ENCODE assay signal across 9 cellular contexts in the genomic region with DNA sequence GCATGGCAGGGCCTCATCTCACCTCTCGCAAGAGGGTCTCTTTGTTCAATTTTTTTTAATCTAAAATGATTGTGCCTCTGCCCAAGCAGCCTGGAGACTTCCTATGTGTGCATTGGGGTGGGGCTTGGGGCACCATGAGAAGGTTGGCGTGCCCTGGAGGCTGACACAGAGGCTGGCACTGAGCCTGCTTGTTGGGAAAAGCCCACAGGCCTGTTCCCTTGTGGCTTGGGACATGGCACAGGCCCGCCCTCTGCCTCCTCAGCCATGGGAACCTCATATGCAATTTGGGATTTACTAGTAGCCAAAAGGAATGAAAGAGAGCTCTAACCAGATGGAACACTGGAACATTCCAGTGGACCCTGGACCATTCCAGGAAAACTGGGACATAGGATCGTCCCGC. TPM values are rescaled to one million over a fixed set of nuclear protein-coding genes. Genes with fewer than 3 reads are reported as not detected.
DNase-seq lines count a peak whose midpoint lies in the region; ATAC-seq and TF ChIP-seq lines count a peak whose summit lies in the region.
"Had no signal": no experiment of that assay in that cellular context is flagged by ENCODE, and none has a peak within 500 bp of the region (broad histone marks: within the 10 kb centered on the region; RNA-seq: fewer than 3 reads in every experiment).

No MANE protein-coding gene starts in this region.

- intact Hi-C loops in dendritic cell treated with granulocyte-macrophage colony-stimulating factor and Interleukin-4, amounts not matched to agents 40 ng/mL and 50 ng/mL, for 4 days (cut with micrococcal nuclease) = no loop called here

- peak overlapping the region; percentile 71 for H3K27ac ChIP-seq in 22Rv1
- H3K27ac ChIP-seq in muscle layer of colon (ENCODE audit: low read depth, low read length) = peak overlapping the region; percentile 90

- peak overlapping the region in 1 of 2 donors; percentile 92 for H3K4me3 ChIP-seq in muscle layer of colon (ENCODE audit: low read depth in 1 of 2, low read length in 2 of 2)

- no peaks in the 10 kb centered on the region for H3K27me3 Mint-ChIP-seq in IgD-negative memory B cell
- H3K27me3 Mint-ChIP-seq in dendritic cell treated with granulocyte-macrophage colony-stimulating factor and Interleukin-4, amounts not matched to agents 40 ng/mL and 50 ng/mL, for 4 days = peaks cover 9% of the 10 kb centered on the region

- H3K9me3 Mint-ChIP-seq in IgD-negative memory B cell = no peaks in the 10 kb centered on the region
- no peaks in the 10 kb centered on the region for H3K9me3 Mint-ChIP-seq in dendritic cell treated with granulocyte-macrophage colony-stimulating factor and Interleukin-4, amounts not matched to agents 40 ng/mL and 50 ng/mL, for 4 days

- no peak for TF ChIP-seq CTCF in 22Rv1 (IDR thresholded peaks at IDR 0.05)

- ATAC-seq in HG02642 (IDR thresholded peaks at IDR 0.05; ENCODE audit: poor library complexity, unreplicated experiment) (no peak), GM21515 (IDR thresholded peaks at IDR 0.05; ENCODE audit: unreplicated experiment) (no peak)

- H3K4me1 Mint-ChIP-seq in IgD-negative memory B cell = peaks cover 9 to 13% (median 9%) of the 10 kb centered on the region in 3 donors
- peaks cover 68% of the 10 kb centered on the region for H3K4me1 Mint-ChIP-seq in dendritic cell treated with granulocyte-macrophage colony-stimulating factor and Interleukin-4, amounts not matched to agents 40 ng/mL and 50 ng/mL, for 4 days (ENCODE audit: low read depth)

- peak overlapping the region; percentile 70 to 94 (median 90) for H3K4me3 Mint-ChIP-seq in IgD-negative memory B cell
- H3K4me3 Mint-ChIP-seq in dendritic cell treated with granulocyte-macrophage colony-stimulating factor and Interleukin-4, amounts not matched to agents 40 ng/mL and 50 ng/mL, for 4 days = peak overlapping the region; percentile 25

- no peaks in the 10 kb centered on the region for H3K36me3 Mint-ChIP-seq in IgD-negative memory B cell
- H3K36me3 Mint-ChIP-seq in dendritic cell treated with granulocyte-macrophage colony-stimulating factor and Interleukin-4, amounts not matched to agents 40 ng/mL and 50 ng/mL, for 4 days (ENCODE audit: low read depth) = peaks cover 5% of the 10 kb centered on the region

- H3K9me3 ChIP-seq in muscle layer of colon (ENCODE audit: low read length) = no peaks in the 10 kb centered on the region

- H3K27me3 ChIP-seq in muscle layer of colon (ENCODE audit: control insufficient read depth in 1 of 2, insufficient read depth in 2 of 2, low read length in 2 of 2) = no peaks in the 10 kb centered on the region

- peaks cover 7% of the 10 kb centered on the region for H3K4me1 ChIP-seq in muscle layer of colon (ENCODE audit: insufficient read depth, low read length)

- no peak overlapping the region for H3K9ac ChIP-seq in muscle layer of colon (ENCODE audit: low read length)

- no peak for DNase-seq in Ammon's horn (ENCODE audit: low spot score)
- DNase-seq in activated CD4-positive, alpha-beta T cell treated with anti-CD3 and anti-CD28 coated beads, Interleukin-2, amount 50 U/mL, for 48 hours = no peak
- DNase-seq: DMS53 had no signal

- H3K27ac Mint-ChIP-seq in IgD-negative memory B cell = peak overlapping the region in 1 of 3 donors; percentile 57
- peak overlapping the region; percentile 88 for H3K27ac Mint-ChIP-seq in dendritic cell treated with granulocyte-macrophage colony-stimulating factor and Interleukin-4, amounts not matched to agents 40 ng/mL and 50 ng/mL, for 4 days

- H3K36me3 ChIP-seq in muscle layer of colon (ENCODE audit: insufficient read depth, low read length) = no peaks in the 10 kb centered on the region

RNA-seq across cellular contexts. Expression of a gene that starts 8.0 kb away (rescaled TPM):
- polyA plus RNA-seq in IgD-negative memory B cell = not detected

RNA-seq across cellular contexts. Expression of a gene that starts 11.3 kb away (rescaled TPM):
- not detected for polyA plus RNA-seq in IgD-negative memory B cell

RNA-seq across cellular contexts. Expression of a gene that starts 15.1 kb away (rescaled TPM):
- polyA plus RNA-seq in IgD-negative memory B cell = 7.1 TPM

RNA-seq across cellular contexts. Expression of a gene that starts 19.5 kb away (rescaled TPM):
- 4.2 TPM for polyA plus RNA-seq in IgD-negative memory B cell

RNA-seq across cellular contexts. Expression of a gene that starts 31.0 kb away (rescaled TPM):
- polyA plus RNA-seq in IgD-negative memory B cell = 417 TPM
